In genomic region chr3:47503033-47503432, GRCh38 we compare ENCODE assay signal across 1 cellular context.
TF ChIP-seq lines count a peak whose summit lies in the region.

No MANE protein-coding gene starts in this region.

TF ChIP-seq in K562, 482 proteins besides CTCF, POLR2A, EP300 and RAD21 (continued from another document and continues in another):
- TF ChIP-seq TEAD4 (IDR thresholded peaks at IDR 0.05; ENCODE audit: low read length) (peak; percentile 85), TEAD4 (CRISPR knock-in tag; IDR thresholded peaks at IDR 0.05; ENCODE audit: borderline replicate concordance) (no peak), PTTG1 (tag; IDR thresholded peaks at IDR 0.05; ENCODE audit: low read depth) (no peak), RBM17 (IDR thresholded peaks at IDR 0.05; ENCODE audit: borderline replicate concordance, low read depth, low read length) (no peak), ZNF766 (CRISPR knock-in tag; conservative IDR thresholded peaks at IDR 0.05) (no peak), PHF21A (IDR thresholded peaks at IDR 0.05; ENCODE audit: borderline replicate concordance, low read depth) (no peak; the same call in 1 of the 2 replicates), HINFP (tag; conservative IDR thresholded peaks at IDR 0.05; ENCODE audit: low read depth) (no peak), HNRNPK (IDR thresholded peaks at IDR 0.05; ENCODE audit: low read depth, low read length, poor library complexity, severe bottlenecking) (no peak), C11orf30 (IDR thresholded peaks at IDR 0.05; ENCODE audit: low read depth) (no peak), GMEB1 (CRISPR knock-in tag; IDR thresholded peaks at IDR 0.05) (no peak), ZNF436 (CRISPR knock-in tag; IDR thresholded peaks at IDR 0.05) (no peak), BMI1 (IDR thresholded peaks at IDR 0.05; ENCODE audit: low read length) (no peak), COPS2 (conservative IDR thresholded peaks at IDR 0.05) (no peak), LARP7 (IDR thresholded peaks at IDR 0.05) (no peak), BHLHE40 (IDR thresholded peaks at IDR 0.05; ENCODE audit: low read length) (peak; percentile 53; the same call in 1 of the 2 replicates), TGIF2 (CRISPR knock-in tag; IDR thresholded peaks at IDR 0.05) (no peak), XRCC5 (IDR thresholded peaks at IDR 0.05; ENCODE audit: low read depth, low read length) (no peak), CHAMP1 (IDR thresholded peaks at IDR 0.05) (no peak), SIN3B (IDR thresholded peaks at IDR 0.05; ENCODE audit: low read depth) (no peak), U2AF1 (optimal IDR thresholded peaks at IDR 0.05; ENCODE audit: low read depth, low read length) (no peak), ZNF609 (CRISPR knock-in tag; IDR thresholded peaks at IDR 0.05; ENCODE audit: borderline replicate concordance) (no peak), HIVEP1 (CRISPR knock-in tag; IDR thresholded peaks at IDR 0.05) (no peak), RBM25 (IDR thresholded peaks at IDR 0.05; ENCODE audit: low read depth, low read length, severe bottlenecking) (no peak), ZNF23 (CRISPR knock-in tag; IDR thresholded peaks at IDR 0.05) (no peak), GABPB2 (CRISPR knock-in tag; conservative IDR thresholded peaks at IDR 0.05) (no peak), ID3 (CRISPR knock-in tag; IDR thresholded peaks at IDR 0.05) (no peak), ID3 (tag; IDR thresholded peaks at IDR 0.05) (no peak), CBX8 (IDR thresholded peaks at IDR 0.05; ENCODE audit: borderline replicate concordance, extremely low read depth, low read depth, low read length, poor library complexity, severe bottlenecking) (no peak), GTF2B (IDR thresholded peaks at IDR 0.05; ENCODE audit: extremely low read depth, insufficient read length) (no peak), BDP1 (IDR thresholded peaks at IDR 0.05; ENCODE audit: insufficient read depth, insufficient read length) (no peak), ZNF280B (CRISPR knock-in tag; IDR thresholded peaks at IDR 0.05) (no peak), ZNF395 (CRISPR knock-in tag; IDR thresholded peaks at IDR 0.05) (no peak), ZKSCAN8 (CRISPR knock-in tag; IDR thresholded peaks at IDR 0.05) (no peak), ZNF717 (CRISPR knock-in tag; IDR thresholded peaks at IDR 0.05) (no peak), HEY1 (CRISPR knock-in tag; IDR thresholded peaks at IDR 0.05; ENCODE audit: borderline replicate concordance) (no peak), AFF4 (CRISPR knock-in tag; IDR thresholded peaks at IDR 0.05) (no peak)
- TF ChIP-seq, protein P1, sequence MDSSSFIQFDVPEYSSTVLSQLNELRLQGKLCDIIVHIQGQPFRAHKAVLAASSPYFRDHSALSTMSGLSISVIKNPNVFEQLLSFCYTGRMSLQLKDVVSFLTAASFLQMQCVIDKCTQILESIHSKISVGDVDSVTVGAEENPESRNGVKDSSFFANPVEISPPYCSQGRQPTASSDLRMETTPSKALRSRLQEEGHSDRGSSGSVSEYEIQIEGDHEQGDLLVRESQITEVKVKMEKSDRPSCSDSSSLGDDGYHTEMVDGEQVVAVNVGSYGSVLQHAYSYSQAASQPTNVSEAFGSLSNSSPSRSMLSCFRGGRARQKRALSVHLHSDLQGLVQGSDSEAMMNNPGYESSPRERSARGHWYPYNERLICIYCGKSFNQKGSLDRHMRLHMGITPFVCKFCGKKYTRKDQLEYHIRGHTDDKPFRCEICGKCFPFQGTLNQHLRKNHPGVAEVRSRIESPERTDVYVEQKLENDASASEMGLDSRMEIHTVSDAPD (CRISPR knock-in tag; IDR thresholded peaks at IDR 0.05) = no peak
- TF ChIP-seq, protein P2, sequence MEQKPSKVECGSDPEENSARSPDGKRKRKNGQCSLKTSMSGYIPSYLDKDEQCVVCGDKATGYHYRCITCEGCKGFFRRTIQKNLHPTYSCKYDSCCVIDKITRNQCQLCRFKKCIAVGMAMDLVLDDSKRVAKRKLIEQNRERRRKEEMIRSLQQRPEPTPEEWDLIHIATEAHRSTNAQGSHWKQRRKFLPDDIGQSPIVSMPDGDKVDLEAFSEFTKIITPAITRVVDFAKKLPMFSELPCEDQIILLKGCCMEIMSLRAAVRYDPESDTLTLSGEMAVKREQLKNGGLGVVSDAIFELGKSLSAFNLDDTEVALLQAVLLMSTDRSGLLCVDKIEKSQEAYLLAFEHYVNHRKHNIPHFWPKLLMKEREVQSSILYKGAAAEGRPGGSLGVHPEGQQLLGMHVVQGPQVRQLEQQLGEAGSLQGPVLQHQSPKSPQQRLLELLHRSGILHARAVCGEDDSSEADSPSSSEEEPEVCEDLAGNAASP (IDR thresholded peaks at IDR 0.05) = no peak
